12 cellular contexts compared by ENCODE assay signal in the genomic region with DNA sequence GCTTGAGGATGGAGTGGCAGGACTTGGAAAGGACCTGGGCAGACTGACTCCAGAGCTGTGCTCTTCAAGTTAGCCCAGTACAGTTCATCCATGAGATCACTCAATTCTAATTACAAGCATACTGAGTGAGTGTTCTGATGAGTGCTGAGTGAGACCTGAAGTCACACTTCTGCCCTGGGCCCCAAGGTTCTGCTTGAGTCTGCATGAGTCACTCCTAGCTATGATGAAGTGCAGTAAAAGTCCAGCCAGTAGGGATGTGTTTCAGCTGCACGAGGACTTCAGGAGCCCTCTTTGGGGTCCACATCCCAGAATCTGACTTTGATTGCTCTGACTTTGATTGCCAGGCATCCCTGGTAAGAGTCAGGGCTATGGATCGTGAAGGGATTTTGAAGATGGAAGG. TPM values are rescaled to one million over a fixed set of nuclear protein-coding genes. Genes with fewer than 3 reads are reported as not detected.
DNase-seq lines count a peak whose midpoint lies in the region; ATAC-seq and TF ChIP-seq lines count a peak whose summit lies in the region.
"Had no signal": no experiment of that assay in that cellular context is flagged by ENCODE, and none has a peak within 500 bp of the region (broad histone marks: within the 10 kb centered on the region; RNA-seq: fewer than 3 reads in every experiment).

No MANE protein-coding gene starts in this region.

- peaks cover 2% of the 10 kb centered on the region for H3K27me3 Mint-ChIP-seq in activated CD8-positive, alpha-beta T cell treated with anti-CD3 and anti-CD28 coated beads for 36 hours
- no peaks in the 10 kb centered on the region for H3K27me3 Mint-ChIP-seq in activated CD8-positive, alpha-beta T cell treated with anti-CD3 and anti-CD28 coated beads, Interleukin-2, amount 10 ng/mL, durations not matched to agents 7 days and 5 days (ENCODE audit: low read depth)

- no peaks in the 10 kb centered on the region for H3K36me3 Mint-ChIP-seq in activated CD8-positive, alpha-beta T cell treated with anti-CD3 and anti-CD28 coated beads for 36 hours (ENCODE audit: low read depth)
- no peaks in the 10 kb centered on the region for H3K36me3 Mint-ChIP-seq in activated CD8-positive, alpha-beta T cell treated with anti-CD3 and anti-CD28 coated beads, Interleukin-2, amount 10 ng/mL, durations not matched to agents 7 days and 5 days (ENCODE audit: low read depth)

- no peak overlapping the region for H3K9ac ChIP-seq in Karpas-422 (ENCODE audit: low read length)

- DNase-seq in activated CD8-positive, alpha-beta T cell treated with anti-CD3 and anti-CD28 coated beads for 36 hours = peak; percentile 86
- DNase-seq in activated CD8-positive, alpha-beta T cell treated with anti-CD3 and anti-CD28 coated beads, Interleukin-2, amount 10 ng/mL, durations not matched to agents 7 days and 5 days = no peak
- peak; percentile 65 for DNase-seq in activated CD8-positive, alpha-beta memory T cell treated with anti-CD3 and anti-CD28 coated beads, Interleukin-2, amount 50 U/mL, for 48 hours
- DNase-seq in glomerular visceral epithelial cell (ENCODE audit: extremely low spot score) (peak; percentile 80), NCI-H526 (lab: John Stamatoyannopoulos, UW) (no peak), Karpas-422 (no peak)
- peak; percentile 18 for DNase-seq in stimulated activated CD8-positive, alpha-beta memory T cell treated with anti-CD3 and anti-CD28 coated beads, Interleukin-4, amount 100 ng/mL, for 24 hours (ENCODE audit: low read depth)
- DNase-seq: BE2C, dorsolateral prefrontal cortex, NCI-H2029 treated with DMSO at 0.1 percent for 48 hours, T-helper 9 cell had no signal

- no peak overlapping the region for H3K27ac ChIP-seq in Karpas-422 (ENCODE audit: low read length)

- no peaks in the 10 kb centered on the region for H3K27me3 ChIP-seq in Karpas-422 (ENCODE audit: low read length)
- H3K27me3 ChIP-seq: BE2C, dorsolateral prefrontal cortex had no signal

- no peak overlapping the region for H3K4me3 Mint-ChIP-seq in activated CD8-positive, alpha-beta T cell treated with anti-CD3 and anti-CD28 coated beads for 36 hours
- H3K4me3 Mint-ChIP-seq in activated CD8-positive, alpha-beta T cell treated with anti-CD3 and anti-CD28 coated beads, Interleukin-2, amount 10 ng/mL, durations not matched to agents 7 days and 5 days = no peak overlapping the region

- H3K4me2 ChIP-seq in Karpas-422 (ENCODE audit: low read depth, low read length, poor library complexity, severe bottlenecking) = no peak overlapping the region

- no peak overlapping the region for H2AFZ ChIP-seq in Karpas-422 (ENCODE audit: low read length)

- H4K20me1 ChIP-seq in Karpas-422 (ENCODE audit: insufficient read depth, low read depth, low read length) = no peaks in the 10 kb centered on the region

- H3K4me3 ChIP-seq in Karpas-422 (ENCODE audit: low read length) = no peak overlapping the region
- H3K4me3 ChIP-seq: dorsolateral prefrontal cortex had no signal

- no peaks in the 10 kb centered on the region for H3K9me2 ChIP-seq in Karpas-422 (replicated peaks; ENCODE audit: insufficient read depth, low read length)

- no peaks in the 10 kb centered on the region for H3K9me3 ChIP-seq in Karpas-422 (ENCODE audit: low read length)
- H3K9me3 ChIP-seq: BE2C had no signal

- H3K36me3 ChIP-seq in Karpas-422 (ENCODE audit: insufficient read depth, low read length) = no peaks in the 10 kb centered on the region

- H3K79me2 ChIP-seq in Karpas-422 (ENCODE audit: low read length) = no peaks in the 10 kb centered on the region

- intact Hi-C loops in activated CD8-positive, alpha-beta T cell treated with anti-CD3 and anti-CD28 coated beads for 36 hours (cut with micrococcal nuclease) = no loop called here

- POLR2A ChIA-PET in activated CD8-positive, alpha-beta T cell treated with anti-CD3 and anti-CD28 coated beads for 36 hours (lab: Charles Lee) = interaction anchor here (0.8 to 2.4 kb wide), 3 partner anchors 9 to 39 kb away, joined by 3 to 8 read pairs (median 3); no protein-coding TSS in a partner anchor
- POLR2A ChIA-PET in activated CD8-positive, alpha-beta T cell treated with anti-CD3 and anti-CD28 coated beads, Interleukin-2, amount 10 ng/mL, durations not matched to agents 7 days and 5 days (lab: Charles Lee) = no interaction called here

- CTCF ChIA-PET in activated CD8-positive, alpha-beta T cell treated with anti-CD3 and anti-CD28 coated beads for 36 hours (lab: Charles Lee) = interaction anchor here (0.8 to 7.9 kb wide), 9 partner anchors 14 to 161 kb away, joined by 3 to 57 read pairs (median 4); partner anchors contain the start of genes GOLT1A and PLEKHA6
- CTCF ChIA-PET in activated CD8-positive, alpha-beta T cell treated with anti-CD3 and anti-CD28 coated beads, Interleukin-2, amount 10 ng/mL, durations not matched to agents 7 days and 5 days (lab: Charles Lee) = interaction anchor here (0.9 to 6.0 kb wide), 4 partner anchors 40 to 75 kb away, joined by 3 to 29 read pairs (median 4); no protein-coding TSS in a partner anchor

- H3K4me1 ChIP-seq in Karpas-422 (ENCODE audit: low read length) = no peaks in the 10 kb centered on the region

- H3K9me3 Mint-ChIP-seq in activated CD8-positive, alpha-beta T cell treated with anti-CD3 and anti-CD28 coated beads for 36 hours = no peaks in the 10 kb centered on the region
- H3K9me3 Mint-ChIP-seq in activated CD8-positive, alpha-beta T cell treated with anti-CD3 and anti-CD28 coated beads, Interleukin-2, amount 10 ng/mL, durations not matched to agents 7 days and 5 days (ENCODE audit: insufficient read depth) = no peaks in the 10 kb centered on the region

- H3K27ac Mint-ChIP-seq in activated CD8-positive, alpha-beta T cell treated with anti-CD3 and anti-CD28 coated beads for 36 hours = peak overlapping the region; percentile 70
- H3K27ac Mint-ChIP-seq in activated CD8-positive, alpha-beta T cell treated with anti-CD3 and anti-CD28 coated beads, Interleukin-2, amount 10 ng/mL, durations not matched to agents 7 days and 5 days = no peak overlapping the region

- no peak for TF ChIP-seq CTCF in activated CD8-positive, alpha-beta T cell treated with anti-CD3 and anti-CD28 coated beads for 36 hours (IDR thresholded peaks at IDR 0.05)

- H3K4me1 Mint-ChIP-seq in activated CD8-positive, alpha-beta T cell treated with anti-CD3 and anti-CD28 coated beads for 36 hours (ENCODE audit: low read depth) = peaks cover 24% of the 10 kb centered on the region
- no peaks in the 10 kb centered on the region for H3K4me1 Mint-ChIP-seq in activated CD8-positive, alpha-beta T cell treated with anti-CD3 and anti-CD28 coated beads, Interleukin-2, amount 10 ng/mL, durations not matched to agents 7 days and 5 days (ENCODE audit: low read depth)

- ATAC-seq in activated CD8-positive, alpha-beta T cell treated with anti-CD3 and anti-CD28 coated beads for 36 hours = peak; percentile 99
- no peak for ATAC-seq in activated CD8-positive, alpha-beta T cell treated with anti-CD3 and anti-CD28 coated beads, Interleukin-2, amount 10 ng/mL, durations not matched to agents 7 days and 5 days
- no peak for ATAC-seq in HG03571 (IDR thresholded peaks at IDR 0.05; ENCODE audit: unreplicated experiment)

RNA-seq across cellular contexts. Expression of gene PLEKHA6, which starts 35.8 kb away (rescaled TPM):
- total RNA-seq in activated CD8-positive, alpha-beta T cell treated with anti-CD3 and anti-CD28 coated beads for 36 hours = 1 to 10 TPM; 3.0 to 3.7 TPM
- under 1 TPM; 0.26 to 0.29 TPM for total RNA-seq in activated CD8-positive, alpha-beta T cell treated with anti-CD3 and anti-CD28 coated beads, Interleukin-2, amount 10 ng/mL, durations not matched to agents 7 days and 5 days
- total RNA-seq in Karpas-422 (2014; rRNA removed; shearing (Covaris generic); ENCODE audit: low replicate concordance) = 0.30 TPM in 1 of 2 replicates, not detected in the other

Comparison
In these comparisons a context has a peak if more than half of its experiments do, and no peak if none do; other contexts are left out.
1. DNase-seq: peak in activated CD8-positive, alpha-beta T cell treated with anti-CD3 and anti-CD28 coated beads for 36 hours (single experiment), activated CD8-positive, alpha-beta memory T cell treated with anti-CD3 and anti-CD28 coated beads, Interleukin-2, amount 50 U/mL, for 48 hours (single experiment), glomerular visceral epithelial cell (single experiment) and stimulated activated CD8-positive, alpha-beta memory T cell treated with anti-CD3 and anti-CD28 coated beads, Interleukin-4, amount 100 ng/mL, for 24 hours (single experiment); none in activated CD8-positive, alpha-beta T cell treated with anti-CD3 and anti-CD28 coated beads, Interleukin-2, amount 10 ng/mL, durations not matched to agents 7 days and 5 days (single experiment), NCI-H526 (0 of 2) and Karpas-422 (single experiment).